Comparison of ENCODE assay signal across 8 cellular contexts in the genomic region with DNA sequence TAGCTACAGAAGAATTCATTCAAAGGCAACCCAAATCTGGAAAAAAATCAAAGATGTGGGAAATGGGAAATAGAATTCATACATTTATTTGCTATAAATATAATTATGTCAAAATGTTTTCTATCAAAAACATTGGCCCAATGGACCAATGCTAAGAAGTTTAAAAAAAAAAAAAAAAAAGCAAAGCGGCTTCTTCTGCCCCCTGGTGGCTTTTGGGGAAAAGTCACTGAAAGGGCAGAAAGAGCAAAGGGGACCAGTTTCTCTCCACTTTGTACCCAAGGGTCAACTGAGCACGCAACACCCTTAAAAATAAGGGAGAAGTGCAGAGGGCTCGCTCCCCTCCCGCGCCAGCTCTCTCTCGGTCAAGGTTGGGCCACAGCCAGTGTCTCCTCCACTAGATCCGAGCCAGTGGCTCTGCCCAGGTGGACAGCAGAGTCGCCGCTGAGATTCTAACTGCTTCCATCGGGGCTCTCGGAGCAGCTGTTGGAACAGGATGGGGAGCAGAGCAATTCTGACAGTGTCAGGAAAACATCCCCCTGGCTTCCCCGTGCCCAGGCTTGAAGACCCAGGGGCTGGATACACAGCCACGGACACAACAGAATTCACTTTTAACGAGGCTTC.
A peak's percentile ranks its signal among the peaks of the same experiment; 100 is the strongest.
DNase-seq lines count a peak whose midpoint lies in the region; ATAC-seq and TF ChIP-seq lines count a peak whose summit lies in the region.

No MANE protein-coding gene starts in this region.

- no peaks in the 10 kb centered on the region for H3K27me3 ChIP-seq in CD8-positive, alpha-beta T cell (ENCODE audit: insufficient read depth, low read length)
- H3K27me3 ChIP-seq in GM23248 (replicated peaks; ENCODE audit: insufficient read depth) = no peaks in the 10 kb centered on the region; the same call in 1 of the 2 replicates
- H3K27me3 ChIP-seq in SU-DHL-6 (ENCODE audit: low read length) = no peaks in the 10 kb centered on the region
- H3K27me3 ChIP-seq in stomach = peaks cover 0 to 25% (median 5%) of the 10 kb centered on the region in 3 donors

- ATAC-seq in CD8-positive, alpha-beta T cell = no peak
- ATAC-seq in HG02759 (IDR thresholded peaks at IDR 0.05; ENCODE audit: unreplicated experiment) (no peak), HG02678 (IDR thresholded peaks at IDR 0.05; ENCODE audit: unreplicated experiment) (no peak)

- no peaks in the 10 kb centered on the region for H3K9me2 ChIP-seq in GM23248 (ENCODE audit: insufficient read depth)
- H3K9me2 ChIP-seq in SU-DHL-6 (replicated peaks; ENCODE audit: insufficient read depth, low read length) = no peaks in the 10 kb centered on the region

- CTCF ChIA-PET in CD8-positive, alpha-beta T cell (lab: Charles Lee) = interaction anchor here (0.7 kb wide), 1 partner anchor 31 kb away, joined by 3 read pairs; no protein-coding TSS in a partner anchor

- no peak overlapping the region for H3K27ac ChIP-seq in CD8-positive, alpha-beta T cell (ENCODE audit: low read depth, low read length)
- H3K27ac ChIP-seq in GM23248 (no peak overlapping the region), SU-DHL-6 (ENCODE audit: low read depth, low read length) (no peak overlapping the region), stomach (no peak overlapping the region)

- no peak overlapping the region for H3K4me3 ChIP-seq in CD8-positive, alpha-beta T cell (ENCODE audit: low read depth, low read length)
- H3K4me3 ChIP-seq in GM23248 = no peak overlapping the region
- H3K4me3 ChIP-seq in SU-DHL-6 (ENCODE audit: insufficient read depth, low read length, poor library complexity, severe bottlenecking) = no peak overlapping the region
- no peak overlapping the region for H3K4me3 ChIP-seq in stomach

- H3K4me2 ChIP-seq in GM23248 (ENCODE audit: unreplicated experiment) = no peak overlapping the region
- no peak overlapping the region for H3K4me2 ChIP-seq in SU-DHL-6 (ENCODE audit: low read depth, low read length, poor library complexity, severe bottlenecking)

- H3K27me3 Mint-ChIP-seq in CD8-positive, alpha-beta T cell (ENCODE audit: low read depth) = peaks cover 20% of the 10 kb centered on the region

- peak; percentile 42 for TF ChIP-seq CTCF in CD8-positive, alpha-beta T cell (IDR thresholded peaks at IDR 0.05)
- TF ChIP-seq CTCF in SU-DHL-6 (IDR thresholded peaks at IDR 0.05; ENCODE audit: insufficient read depth, low read length, poor library complexity, severe bottlenecking) = peak; percentile 90
- TF ChIP-seq CTCF in stomach (IDR thresholded peaks at IDR 0.05) = peak in 5 of 7 experiments; percentile 13 to 67 (median 59)

- no peak overlapping the region for H3K27ac Mint-ChIP-seq in CD8-positive, alpha-beta T cell

- H2AFZ ChIP-seq in GM23248 = no peak overlapping the region
- H2AFZ ChIP-seq in SU-DHL-6 (ENCODE audit: low read depth, low read length, severe bottlenecking) = no peak overlapping the region

- TF ChIP-seq POLR2A in stomach (IDR thresholded peaks at IDR 0.05) = no peak

- no peaks in the 10 kb centered on the region for H3K36me3 Mint-ChIP-seq in CD8-positive, alpha-beta T cell

- H4K20me1 ChIP-seq in GM23248 (ENCODE audit: insufficient read depth) = no peaks in the 10 kb centered on the region
- no peaks in the 10 kb centered on the region for H4K20me1 ChIP-seq in SU-DHL-6 (ENCODE audit: low read depth, low read length)

- no peaks in the 10 kb centered on the region for H3K4me1 ChIP-seq in CD8-positive, alpha-beta T cell (ENCODE audit: insufficient read depth, low read length)
- H3K4me1 ChIP-seq in GM23248 (ENCODE audit: insufficient read depth) (no peaks in the 10 kb centered on the region), stomach (peaks cover 0 to 11% (median 0%) of the 10 kb centered on the region in 4 donors)

- no peaks in the 10 kb centered on the region for H3K36me3 ChIP-seq in CD8-positive, alpha-beta T cell (ENCODE audit: insufficient read depth, low read length)
- H3K36me3 ChIP-seq in GM23248 (ENCODE audit: low read depth) = no peaks in the 10 kb centered on the region
- no peaks in the 10 kb centered on the region for H3K36me3 ChIP-seq in SU-DHL-6 (ENCODE audit: low read length)
- no peaks in the 10 kb centered on the region for H3K36me3 ChIP-seq in stomach

- peaks cover 16% of the 10 kb centered on the region for H3K4me1 Mint-ChIP-seq in CD8-positive, alpha-beta T cell (ENCODE audit: low read depth)

- WGBS in GM23248 (ENCODE audit: low coverage in 1 of 2, low lambda C conversion rate in 2 of 2, missing lambda C conversion rate in 2 of 2), 2 experiments = 38 to 44% methylated on average over 14 of the region's 14 CpGs
- WGBS in stomach, 5 donors = 22 to 39% (median 31%) methylated on average over 14 of the region's 14 CpGs

- in situ Hi-C loops in GM23248 (cut with MboI) = loop anchor here (10.0 kb wide), 1 partner anchor 790 kb away; no protein-coding TSS in a partner anchor

- POLR2A ChIA-PET in CD8-positive, alpha-beta T cell (lab: Charles Lee) = no interaction called here

- no peaks in the 10 kb centered on the region for H3F3A ChIP-seq in GM23248 (ENCODE audit: insufficient read depth)
- no peaks in the 10 kb centered on the region for H3F3A ChIP-seq in SU-DHL-6 (ENCODE audit: insufficient read depth)

- no peaks in the 10 kb centered on the region for H3K9me3 Mint-ChIP-seq in CD8-positive, alpha-beta T cell

- TF ChIP-seq EP300 in stomach (IDR thresholded peaks at IDR 0.05) = no peak

- H3K9me3 ChIP-seq in CD8-positive, alpha-beta T cell (ENCODE audit: low read length) = no peaks in the 10 kb centered on the region
- no peaks in the 10 kb centered on the region for H3K9me3 ChIP-seq in GM23248 (ENCODE audit: low read depth)
- H3K9me3 ChIP-seq in SU-DHL-6 (ENCODE audit: insufficient read depth, low read length) = no peaks in the 10 kb centered on the region
- no peaks in the 10 kb centered on the region for H3K9me3 ChIP-seq in stomach

- no peaks in the 10 kb centered on the region for H3K79me2 ChIP-seq in GM23248 (ENCODE audit: insufficient read depth)
- no peaks in the 10 kb centered on the region for H3K79me2 ChIP-seq in SU-DHL-6 (ENCODE audit: insufficient read depth, low read length)

- no peak for DNase-seq in CD8-positive, alpha-beta T cell
- DNase-seq in GM23248 (peak; percentile 49), hepatic stellate cell (ENCODE audit: low spot score) (peak; percentile 31), stomach (no peak), NCI-H1694 (lab: John Stamatoyannopoulos, UW) (no peak)

- no peak overlapping the region for H3K4me3 Mint-ChIP-seq in CD8-positive, alpha-beta T cell

- no peak overlapping the region for H3K9ac ChIP-seq in GM23248
- no peak overlapping the region for H3K9ac ChIP-seq in SU-DHL-6 (ENCODE audit: low read length)

- intact Hi-C loops in CD8-positive, alpha-beta T cell (cut with DNase I, micrococcal nuclease) = loop anchor here (2.0 to 5.0 kb wide), 2 partner anchors 792 kb away; no protein-coding TSS in a partner anchor
- intact Hi-C loops in stomach (cut with DNase I; ENCODE audit: low total_unique reads) = loop anchor here (5.0 to 10.0 kb wide), 2 partner anchors 120 to 792 kb away; no protein-coding TSS in a partner anchor

Comparison
In these comparisons a context has a peak if more than half of its experiments do, and no peak if none do; other contexts are left out.
1. DNase-seq: peak in GM23248 (single experiment) and hepatic stellate cell (single experiment); none in CD8-positive, alpha-beta T cell (0 of 7), stomach (single experiment) and NCI-H1694 (single experiment).
2. Peak in every context shown above with its lines, with median percentiles within 50 percentile points of each other: CTCF ChIP-seq.